Comparison of ENCODE assay signal across 29 cellular contexts in the genomic region with DNA sequence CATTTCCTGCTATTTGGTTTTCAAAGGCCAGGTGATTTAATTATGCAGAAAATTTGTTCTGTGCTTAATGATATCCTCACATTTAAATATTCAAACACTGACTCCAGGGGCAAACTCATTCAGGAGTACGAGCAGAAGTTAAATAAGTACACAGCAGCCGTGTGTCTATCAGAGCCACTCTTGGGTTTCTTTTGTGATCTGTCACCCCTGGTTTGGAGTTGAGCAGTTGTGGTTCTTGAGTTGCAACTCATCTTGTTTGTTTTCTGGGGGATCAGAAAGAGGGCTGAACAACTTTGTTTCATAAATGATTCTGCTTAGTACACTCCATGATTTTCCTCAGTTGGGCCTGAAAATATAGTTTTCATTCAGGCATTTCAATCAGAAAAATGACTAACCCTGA.
"Had no signal": no experiment of that assay in that cellular context is flagged by ENCODE, and none has a peak within 500 bp of the region (broad histone marks: within the 10 kb centered on the region; RNA-seq: fewer than 3 reads in every experiment).

No MANE protein-coding gene starts in this region.

- H3K4me3 Mint-ChIP-seq: dendritic cell treated with granulocyte-macrophage colony-stimulating factor and Interleukin-4, amounts not matched to agents 40 ng/mL and 50 ng/mL, for 4 days; endodermal cell; mesothelial cell of epicardium; naive B cell; natural killer cell treated with Interleukin-12 subunit alpha and Interleukin-12 subunit beta and Interleukin-15 and Interleukin-18, amount 100 ng/mL, for 72 hours; neural crest cell; stimulated activated memory B cell treated with anti-CD40 and anti-IgM and Interleukin-4, amounts not matched to agents 10 μg/mL and 1 μg/mL and 100 μg/mL, for 72 hours; type B pancreatic cell had no signal

- H3K79me2 ChIP-seq: parathyroid adenoma had no signal

- H3K27me3 ChIP-seq: colonic mucosa, gastrocnemius medialis, left lung, right atrium auricular region, sigmoid colon, testis, tibial artery had no signal

- H3K27me3 Mint-ChIP-seq: natural killer cell treated with Interleukin-12 subunit alpha and Interleukin-12 subunit beta and Interleukin-15 and Interleukin-18, amount 100 ng/mL, for 72 hours; type B pancreatic cell had no signal

- H3K9ac ChIP-seq: parathyroid adenoma had no signal

- H3K27ac ChIP-seq: colonic mucosa, epithelial cell of prostate, gastrocnemius medialis, left lung, parathyroid adenoma, prostate gland, right atrium auricular region, sigmoid colon, testis, tibial artery had no signal

- H3K27ac Mint-ChIP-seq: dendritic cell treated with granulocyte-macrophage colony-stimulating factor and Interleukin-4, amounts not matched to agents 40 ng/mL and 50 ng/mL, for 4 days; endodermal cell; mesothelial cell of epicardium; naive B cell; natural killer cell treated with Interleukin-12 subunit alpha and Interleukin-12 subunit beta and Interleukin-15 and Interleukin-18, amount 100 ng/mL, for 72 hours; stimulated activated memory B cell treated with anti-CD40 and anti-IgM and Interleukin-4, amounts not matched to agents 10 μg/mL and 1 μg/mL and 100 μg/mL, for 72 hours; type B pancreatic cell had no signal

- H3K4me1 Mint-ChIP-seq: neural crest cell had no signal

- H3K36me3 ChIP-seq: colonic mucosa, gastrocnemius medialis, left lung, prostate gland, sigmoid colon had no signal

- FAIRE-seq: islet of Langerhans had no signal

- H2AFZ ChIP-seq: parathyroid adenoma had no signal

- H3K4me1 ChIP-seq: colonic mucosa, gastrocnemius medialis, left lung, parathyroid adenoma, prostate gland, right atrium auricular region, sigmoid colon, testis, tibial artery had no signal

- H3K4me3 ChIP-seq: colonic mucosa, gastrocnemius medialis, left lung, mucosa of descending colon, prostate gland, right atrium auricular region, sigmoid colon, testis, tibial artery had no signal

- DNase-seq: colonic mucosa; effector CD8-positive, alpha-beta T cell; endodermal cell; foreskin fibroblast; gastrocnemius medialis; left cardiac atrium; left lung; mesenchymal stem cell; mucosa of descending colon; naive B cell; sigmoid colon; stimulated activated CD4-positive, alpha-beta T cell treated with anti-CD3 and anti-CD28 coated beads, Interleukin-2, amount 100 ng/mL, for 24 hours; stimulated activated CD4-positive, alpha-beta T cell treated with anti-CD3 and anti-CD28 coated beads, Interleukin-4, amount 100 ng/mL, for 24 hours; stimulated activated naive CD8-positive, alpha-beta T cell treated with anti-CD3 and anti-CD28 coated beads, Interleukin-15, Interleukin-2, amounts not matched to agents 100 U/mL and 50 U/mL, for 24 hours; substantia nigra; testis; tibial artery had no signal

- H3K9me3 ChIP-seq: colonic mucosa, gastrocnemius medialis, left lung, mucosa of descending colon, prostate gland, right atrium auricular region, sigmoid colon, testis, tibial artery had no signal

- ATAC-seq: esophagus mucosa; gastrocnemius medialis; left cardiac atrium; left lung; mucosa of descending colon; natural killer cell treated with Interleukin-12 subunit alpha and Interleukin-12 subunit beta and Interleukin-15 and Interleukin-18, amount 100 ng/mL, for 72 hours; stimulated activated memory B cell treated with anti-CD40 and anti-IgM and Interleukin-4, amounts not matched to agents 10 μg/mL and 1 μg/mL and 100 μg/mL, for 72 hours; stimulated activated naive CD8-positive, alpha-beta T cell treated with anti-CD3 and anti-CD28 coated beads, Interleukin-15, Interleukin-2, amounts not matched to agents 100 U/mL and 50 U/mL, for 24 hours had no signal

- H3K36me3 Mint-ChIP-seq: naive B cell; natural killer cell treated with Interleukin-12 subunit alpha and Interleukin-12 subunit beta and Interleukin-15 and Interleukin-18, amount 100 ng/mL, for 72 hours; stimulated activated memory B cell treated with anti-CD40 and anti-IgM and Interleukin-4, amounts not matched to agents 10 μg/mL and 1 μg/mL and 100 μg/mL, for 72 hours had no signal

- H3K9me3 Mint-ChIP-seq: dendritic cell treated with granulocyte-macrophage colony-stimulating factor and Interleukin-4, amounts not matched to agents 40 ng/mL and 50 ng/mL, for 4 days; endodermal cell; mesothelial cell of epicardium; naive B cell; natural killer cell treated with Interleukin-12 subunit alpha and Interleukin-12 subunit beta and Interleukin-15 and Interleukin-18, amount 100 ng/mL, for 72 hours; neural crest cell; stimulated activated memory B cell treated with anti-CD40 and anti-IgM and Interleukin-4, amounts not matched to agents 10 μg/mL and 1 μg/mL and 100 μg/mL, for 72 hours; type B pancreatic cell had no signal
